28 cellular contexts compared by ENCODE assay signal in genomic region chr19:33234092-33234491, GRCh38. TPM values are rescaled to one million over a fixed set of nuclear protein-coding genes. Genes with fewer than 3 reads are reported as not detected.
"Had no signal": no experiment of that assay in that cellular context is flagged by ENCODE, and none has a peak within 500 bp of the region (broad histone marks: within the 10 kb centered on the region; RNA-seq: fewer than 3 reads in every experiment).

No MANE protein-coding gene starts in this region.

- DNase-seq: activated CD4-positive, alpha-beta memory T cell treated with anti-CD3 and anti-CD28 coated beads, Interleukin-2, amount 10 ng/mL, durations not matched to agents 7 days and 5 days; activated CD4-positive, alpha-beta T cell treated with anti-CD3 and anti-CD28 coated beads for 1 hour; activated CD4-positive, alpha-beta T cell treated with anti-CD3 and anti-CD28 coated beads for 4 hours; activated CD4-positive, alpha-beta T cell treated with anti-CD3 and anti-CD28 coated beads, Interleukin-2, amount 10 ng/mL, durations not matched to agents 7 days and 5 days; activated CD4-positive, alpha-beta T cell treated with anti-CD3 and anti-CD28 coated beads, Interleukin-2, amount 50 U/mL, for 4 hours; activated CD4-positive, CD25-positive, alpha-beta regulatory T cell; activated CD8-positive, alpha-beta memory T cell treated with anti-CD3 and anti-CD28 coated beads, Interleukin-2, amount 50 U/mL, for 48 hours; activated gamma-delta T cell; activated naive CD4-positive, alpha-beta T cell; activated naive CD4-positive, alpha-beta T cell treated with anti-CD3 and anti-CD28 coated beads, Interleukin-2, amount 10 ng/mL, durations not matched to agents 7 days and 5 days; activated naive CD8-positive, alpha-beta T cell treated with anti-CD3 and anti-CD28 coated beads, Interleukin-2, amount 10 ng/mL, durations not matched to agents 7 days and 5 days; activated T-cell treated with anti-CD3 and anti-CD28 coated beads for 4 hours; activated T-cell treated with anti-CD3 and anti-CD28 coated beads, Interleukin-2, amount 50 U/mL, for 24 hours; activated T-cell treated with anti-CD3 and anti-CD28 coated beads, Interleukin-2, amount 50 U/mL, for 72 hours; cortex of kidney; dermis blood vessel endothelial cell; effector CD4-positive, alpha-beta T cell; effector memory CD8-positive, alpha-beta T cell; erythroblast; foreskin keratinocyte; gastrocnemius medialis had no signal

- H3K9me3 ChIP-seq: ascending aorta, gastrocnemius medialis had no signal

- ATAC-seq: activated naive CD4-positive, alpha-beta T cell treated with anti-CD3 and anti-CD28 coated beads, Interleukin-2, amount 50 U/mL, for 72 hours; activated T-cell treated with anti-CD3 and anti-CD28 coated beads, Interleukin-2, amount 50 U/mL, for 72 hours; effector memory CD8-positive, alpha-beta T cell; foreskin keratinocyte; gastrocnemius medialis had no signal

- H3K27ac ChIP-seq: ascending aorta, breast epithelium, cardiac muscle cell, esophagus muscularis mucosa, foreskin keratinocyte, gastrocnemius medialis had no signal

- H3K4me3 ChIP-seq: ascending aorta, breast epithelium, cardiac muscle cell, esophagus muscularis mucosa, gastrocnemius medialis had no signal

- H3K36me3 ChIP-seq: ascending aorta, breast epithelium, cardiac muscle cell, esophagus muscularis mucosa, gastrocnemius medialis had no signal

- H3K27me3 ChIP-seq: ascending aorta had no signal

- FAIRE-seq: colon had no signal

- H3K4me1 ChIP-seq: ascending aorta, breast epithelium, foreskin keratinocyte, gastrocnemius medialis had no signal

RNA-seq across cellular contexts. Expression of gene SLC7A10, which starts 8.4 kb away (rescaled TPM):
- total RNA-seq: activated CD4-positive, alpha-beta memory T cell treated with anti-CD3 and anti-CD28 coated beads, Interleukin-2, amount 10 ng/mL, durations not matched to agents 7 days and 5 days; activated CD4-positive, alpha-beta T cell treated with anti-CD3 and anti-CD28 coated beads, Interleukin-2, amount 10 ng/mL, durations not matched to agents 7 days and 5 days; activated naive CD4-positive, alpha-beta T cell treated with anti-CD3 and anti-CD28 coated beads, Interleukin-2, amount 50 U/mL, for 72 hours; activated naive CD8-positive, alpha-beta T cell treated with anti-CD3 and anti-CD28 coated beads, Interleukin-2, amount 10 ng/mL, durations not matched to agents 7 days and 5 days; activated T-cell treated with anti-CD3 and anti-CD28 coated beads, Interleukin-2, amount 50 U/mL, for 72 hours; ascending aorta; cardiac muscle cell; esophagus muscularis mucosa; foreskin keratinocyte; gastrocnemius medialis; T-helper 1 cell treated with Interleukin-12 subunit alpha and Interleukin-12 subunit beta and Interleukin-4 antibody, amounts not matched to agents 30 ng/mL and 1 ng/mL, for 36 hours had no signal
- polyA plus RNA-seq: cardiac muscle cell, foreskin keratinocyte had no signal

RNA-seq across cellular contexts. Expression of gene LRP3, which starts 40.0 kb away (rescaled TPM):
- total RNA-seq: activated CD4-positive, alpha-beta memory T cell treated with anti-CD3 and anti-CD28 coated beads, Interleukin-2, amount 10 ng/mL, durations not matched to agents 7 days and 5 days had no signal
